13 cellular contexts compared by ENCODE assay signal in the genomic region with DNA sequence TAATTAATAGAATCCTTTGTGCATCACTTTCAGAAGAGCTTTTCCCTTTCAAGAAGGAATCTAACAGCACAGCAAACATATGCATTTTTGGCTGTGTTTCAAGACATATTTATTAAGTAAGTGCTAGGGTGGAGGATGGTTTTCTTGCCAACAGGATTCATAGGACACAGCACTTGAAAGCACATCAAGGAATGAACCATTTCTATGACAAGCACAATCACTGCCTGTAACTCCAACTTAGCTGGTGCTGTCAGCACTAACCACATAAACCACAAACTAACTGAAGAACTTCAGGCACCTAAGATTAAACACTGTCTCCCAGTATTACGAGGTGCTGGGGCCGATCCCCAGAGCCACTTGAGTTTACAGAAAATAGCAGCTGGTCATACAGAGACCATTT. TPM values are rescaled to one million over a fixed set of nuclear protein-coding genes. Genes with fewer than 3 reads are reported as not detected.
DNase-seq lines count a peak whose midpoint lies in the region; FAIRE-seq and TF ChIP-seq lines count a peak whose summit lies in the region.
"Had no signal": no experiment of that assay in that cellular context is flagged by ENCODE, and none has a peak within 500 bp of the region (broad histone marks: within the 10 kb centered on the region; RNA-seq: fewer than 3 reads in every experiment).

No MANE protein-coding gene starts in this region.

- no peaks in the 10 kb centered on the region for H3K79me2 ChIP-seq in fibroblast of lung (ENCODE audit: control insufficient read depth, insufficient read depth, low read length)

- H3K4me1 ChIP-seq in fibroblast of lung (ENCODE audit: control insufficient read depth, extremely low read depth, insufficient read depth, low read length) = no peaks in the 10 kb centered on the region

- DNase-seq in HK-2 (ENCODE audit: unreplicated experiment) (peak; percentile 30), RWPE1 (ENCODE audit: low spot score) (peak; percentile 31), fibroblast of lung (ENCODE audit: low read depth in 2 of 2) (peak; percentile 93 to 94), stromal cell of bone marrow (ENCODE audit: low read depth) (peak; percentile 33), GM12892 (ENCODE audit: insufficient read length) (no peak), NCI-H2029 treated with DMSO at 0.1 percent for 48 hours (lab: John Stamatoyannopoulos, UW) (no peak)
- DNase-seq in activated effector memory CD4-positive, alpha-beta T cell treated with anti-CD3 and anti-CD28 coated beads, Interleukin-2, amount 50 U/mL, for 16 hours = no peak
- DNase-seq: activated CD4-positive, alpha-beta T cell treated with anti-CD3 and anti-CD28 coated beads, Interleukin-2, amount 50 U/mL, for 4 hours; H9; sigmoid colon; stimulated activated naive CD8-positive, alpha-beta T cell treated with anti-CD3 and anti-CD28 coated beads, Interleukin-15, amount 100 ng/mL, for 72 hours had no signal

- H3K36me3 ChIP-seq in fibroblast of lung (ENCODE audit: control insufficient read depth, insufficient read depth, low read length) = no peaks in the 10 kb centered on the region
- H3K36me3 ChIP-seq: sigmoid colon had no signal

- CTCF ChIA-PET in RWPE1 (lab: Yijun Ruan, JAX) = no interaction called here

- H2AFZ ChIP-seq in fibroblast of lung (ENCODE audit: low read length) = no peak overlapping the region

- no peaks in the 10 kb centered on the region for H3K27me3 ChIP-seq in fibroblast of lung (ENCODE audit: control insufficient read depth, insufficient read depth, low read length)
- H3K27me3 ChIP-seq: sigmoid colon had no signal

- H3K4me2 ChIP-seq in fibroblast of lung (ENCODE audit: extremely low read depth, insufficient read depth, low read length) = peak overlapping the region; percentile 68

- no peak for FAIRE-seq in GM12892 (lab: Jason Lieb, UNC)
- FAIRE-seq: colon, islet of Langerhans had no signal

- H3K27ac ChIP-seq in RWPE1 (peak overlapping the region; percentile 22; the same call in 1 of the 2 replicates), fibroblast of lung (ENCODE audit: insufficient read depth, low read length) (peak overlapping the region; percentile 23)
- H3K27ac ChIP-seq: sigmoid colon had no signal

- no peak for TF ChIP-seq POLR2A in GM12892 (IDR thresholded peaks at IDR 0.05; ENCODE audit: low read depth, low read length)

- H3K9ac ChIP-seq in fibroblast of lung (ENCODE audit: insufficient read depth, low read length) = no peak overlapping the region

- TF ChIP-seq CTCF in RWPE1 (conservative IDR thresholded peaks at IDR 0.05; ENCODE audit: low read depth) (no peak), fibroblast of lung (conservative IDR thresholded peaks at IDR 0.05 in 1 of 2, IDR thresholded peaks at IDR 0.05 in 1 of 2; ENCODE audit: low read depth in 1 of 2, low read length in 2 of 2) (no peak)

- H3K9me3 ChIP-seq in fibroblast of lung (ENCODE audit: control insufficient read depth, insufficient read depth, low read depth, low read length) = no peaks in the 10 kb centered on the region
- H3K9me3 ChIP-seq: sigmoid colon had no signal

- POLR2A ChIA-PET in RWPE1 (lab: Yijun Ruan, JAX; ENCODE audit: low non-redundant PET) = no interaction called here

- no peaks in the 10 kb centered on the region for H4K20me1 ChIP-seq in fibroblast of lung (ENCODE audit: control insufficient read depth, extremely low read depth, insufficient read depth, low read length)

- H3K4me3 ChIP-seq in fibroblast of lung (replicated peaks in 1 of 4; ENCODE audit: control extremely low read depth in 1 of 4, insufficient read depth in 1 of 4, low read depth in 3 of 4, low read length in 4 of 4) = peak overlapping the region in 1 of 4 experiments; percentile 7
- H3K4me3 ChIP-seq: sigmoid colon had no signal

RNA-seq across cellular contexts. Expression of gene SPRED1, which starts 35.5 kb away (rescaled TPM):
- 31.6 and 39.0 TPM in 2 replicates for total RNA-seq in fibroblast of lung
- 17.2 and 19.7 TPM in 2 replicates for polyA plus RNA-seq in fibroblast of lung
- 16.0 and 17.7 TPM in 2 replicates for polyA plus RNA-seq in fibroblast of lung (2012)
- polyA minus RNA-seq in fibroblast of lung (ENCODE audit: low replicate concordance) = 5.4 and 8.6 TPM in 2 replicates
- 0.25 TPM for polyA plus RNA-seq in GM12892 (2012; ENCODE audit: missing spikeins)

Comparison
In these comparisons a context has a peak if more than half of its experiments do, and no peak if none do; other contexts are left out.
1. DNase-seq: peak in HK-2 (single experiment), RWPE1 (single experiment), fibroblast of lung (2 of 2) and stromal cell of bone marrow (single experiment); none in GM12892 (single experiment), activated effector memory CD4-positive, alpha-beta T cell treated with anti-CD3 and anti-CD28 coated beads, Interleukin-2, amount 50 U/mL, for 16 hours (single experiment) and NCI-H2029 treated with DMSO at 0.1 percent for 48 hours (single experiment).